1 cellular context compared by ENCODE assay signal in genomic region chr12:63976902-63977395, GRCh38.
TF ChIP-seq lines count a peak whose summit lies in the region.

No MANE protein-coding gene starts in this region.

TF ChIP-seq in IMR-90, 13 proteins besides CTCF, POLR2A, EP300 and RAD21:
- TF ChIP-seq ELK1 (IDR thresholded peaks at IDR 0.05; ENCODE audit: borderline replicate concordance, low read depth, low read length) (no peak), MAFK (IDR thresholded peaks at IDR 0.05; ENCODE audit: low read depth, low read length) (peak; percentile 66)
